Comparison of ENCODE assay signal across 15 cellular contexts in genomic region chr2:238905224-238905623, GRCh38. TPM values are rescaled to one million over a fixed set of nuclear protein-coding genes. Genes with fewer than 3 reads are reported as not detected.
DNase-seq lines count a peak whose midpoint lies in the region; ATAC-seq and TF ChIP-seq lines count a peak whose summit lies in the region.
"Had no signal": no experiment of that assay in that cellular context is flagged by ENCODE, and none has a peak within 500 bp of the region (broad histone marks: within the 10 kb centered on the region; RNA-seq: fewer than 3 reads in every experiment).

No MANE protein-coding gene starts in this region.

- H3K14ac ChIP-seq in IMR-90 (replicated peaks; ENCODE audit: low read depth, low read length) = no peak overlapping the region

- peak in 2 of 3 donors; percentile 10 to 41 for DNase-seq in right cardiac atrium
- DNase-seq in Right ventricle myocardium superior = no peak
- no peak for DNase-seq in IMR-90
- DNase-seq in left kidney (ENCODE audit: low read depth, low spot score) = peak; percentile 56
- DNase-seq in vagina (ENCODE audit: extremely low spot score in 2 of 2) = no peak
- no peak for DNase-seq in RPMI8226
- no peak for DNase-seq in right lobe of liver
- no peak for DNase-seq in EL
- DNase-seq: ACHN; CD4-positive, alpha-beta memory T cell; DMS79; HCEC 1CT; HFFc6 had no signal

- peak overlapping the region; percentile 55 for H2AK9ac ChIP-seq in IMR-90 (replicated peaks; ENCODE audit: low read depth, low read length, poor library complexity)

- no peak overlapping the region for H2BK120ac ChIP-seq in IMR-90 (ENCODE audit: low read depth, low read length)

- in situ Hi-C loops in IMR-90 (cut with MboI; ENCODE audit: low sequenced_read_pairs) = no loop called here

- H3K23ac ChIP-seq in IMR-90 (ENCODE audit: low read depth, low read length) = no peak overlapping the region

- H3K56ac ChIP-seq in IMR-90 (ENCODE audit: extremely low read depth, insufficient read depth, low read length) = no peak overlapping the region

- no peaks in the 10 kb centered on the region for H3K4me1 ChIP-seq in right cardiac atrium (ENCODE audit: control insufficient read depth, insufficient read depth, low read length)
- peaks cover 12% of the 10 kb centered on the region for H3K4me1 ChIP-seq in IMR-90 (ENCODE audit: control insufficient read depth, insufficient read depth, low read length)
- peaks cover 43% of the 10 kb centered on the region for H3K4me1 ChIP-seq in vagina
- H3K4me1 ChIP-seq in right lobe of liver = no peaks in the 10 kb centered on the region

- peaks cover 47 to 68% of the 10 kb centered on the region in 2 experiments for H3K79me1 ChIP-seq in IMR-90 (ENCODE audit: low read depth in 1 of 2, low read length in 2 of 2)

- H3K4me3 ChIP-seq in right cardiac atrium (ENCODE audit: low read length) = no peak overlapping the region
- no peak overlapping the region for H3K4me3 ChIP-seq in IMR-90 (ENCODE audit: insufficient read depth, low read depth, low read length)
- H3K4me3 ChIP-seq in vagina = no peak overlapping the region
- no peak overlapping the region for H3K4me3 ChIP-seq in right lobe of liver

- CTCF ChIA-PET in IMR-90 (lab: Yijun Ruan, JAX) = no interaction called here

- no TSS peak for BruUV-seq in IMR-90 (replicated peaks; lab: Mats Ljungman, UMichigan)

- H2AK5ac ChIP-seq in IMR-90 (ENCODE audit: low read depth, low read length) = no peak overlapping the region

- H3K27me3 ChIP-seq in right cardiac atrium (ENCODE audit: control insufficient read depth, insufficient read depth) (no peaks in the 10 kb centered on the region), IMR-90 (ENCODE audit: control insufficient read depth, insufficient read depth, low read length) (no peaks in the 10 kb centered on the region), vagina (no peaks in the 10 kb centered on the region), right lobe of liver (no peaks in the 10 kb centered on the region)

- H2BK15ac ChIP-seq in IMR-90 (ENCODE audit: low read depth, low read length) = no peak overlapping the region

- TF ChIP-seq CTCF in IMR-90 (conservative IDR thresholded peaks at IDR 0.05; ENCODE audit: low read depth, low read length) = no peak
- no peak for TF ChIP-seq CTCF in vagina (IDR thresholded peaks at IDR 0.05)
- TF ChIP-seq CTCF in right lobe of liver (IDR thresholded peaks at IDR 0.05) = no peak

- no peak overlapping the region for H3K18ac ChIP-seq in IMR-90 (ENCODE audit: low read depth, low read length)

- H3K27ac ChIP-seq in right cardiac atrium (ENCODE audit: low read length) (no peak overlapping the region), IMR-90 (ENCODE audit: insufficient read depth, low read length) (no peak overlapping the region), vagina (peak overlapping the region; percentile 17), right lobe of liver (no peak overlapping the region)
- H3K27ac ChIP-seq: C4-2B, HL-60 had no signal

- no peak overlapping the region for H4K91ac ChIP-seq in IMR-90 (ENCODE audit: insufficient read depth, low read depth, low read length)

- no peak for TF ChIP-seq RAD21 in IMR-90 (IDR thresholded peaks at IDR 0.05; ENCODE audit: low read length)

- H4K5ac ChIP-seq in IMR-90 (ENCODE audit: low read depth, low read length) = no peak overlapping the region

- no peaks in the 10 kb centered on the region for H3K9me3 ChIP-seq in right cardiac atrium (ENCODE audit: control insufficient read depth, low read length)
- no peaks in the 10 kb centered on the region for H3K9me3 ChIP-seq in IMR-90 (ENCODE audit: control insufficient read depth, insufficient read depth, low read length)
- no peaks in the 10 kb centered on the region for H3K9me3 ChIP-seq in vagina
- H3K9me3 ChIP-seq in right lobe of liver = no peaks in the 10 kb centered on the region

- intact Hi-C loops in right cardiac atrium (cut with DNase I) = no loop called here
- intact Hi-C loops in Right ventricle myocardium superior (cut with DNase I) = no loop called here
- intact Hi-C loops in IMR-90 (cut with micrococcal nuclease) = no loop called here
- intact Hi-C loops in vagina (cut with DNase I) = no loop called here
- intact Hi-C loops in right lobe of liver (cut with DNase I) = no loop called here

- dilution Hi-C loops in IMR-90 (cut with HindIII; ENCODE audit: low sequenced_read_pairs, unreplicated experiment) = no loop called here

- no peak overlapping the region for H2BK20ac ChIP-seq in IMR-90 (ENCODE audit: low read depth, low read length)

- 74% methylated on average over 13 of the region's 13 CpGs for WGBS in right cardiac atrium
- WGBS in IMR-90 (ENCODE audit: extremely low coverage in 2 of 2, insufficient read length in 1 of 2), 2 experiments = 55% methylated on average over 4 of the region's 13 CpGs; no CpG with 5 or more reads in 1 of the 2 experiments
- WGBS in right lobe of liver (ENCODE audit: insufficient coverage, low coverage, low lambda C conversion rate, missing lambda C conversion rate) = 61% methylated on average over 2 of the region's 13 CpGs

- no peak overlapping the region for H3K4me2 ChIP-seq in IMR-90 (ENCODE audit: low read depth, low read length)

- no peak overlapping the region for H3K4ac ChIP-seq in IMR-90 (ENCODE audit: low read depth, low read length)

- no peak for TF ChIP-seq POLR2A in IMR-90 (IDR thresholded peaks at IDR 0.05; ENCODE audit: low read depth, low read length)
- no peak for TF ChIP-seq POLR2A in vagina (IDR thresholded peaks at IDR 0.05)
- TF ChIP-seq POLR2A in right lobe of liver (IDR thresholded peaks at IDR 0.05) = no peak

- POLR2A ChIA-PET in IMR-90 (lab: Charles Lee; ENCODE audit: unreplicated experiment) = no interaction called here

- H2AFZ ChIP-seq in IMR-90 (replicated peaks; ENCODE audit: low read length, poor library complexity) = no peak overlapping the region

- H3K9ac ChIP-seq in IMR-90 (ENCODE audit: low read depth, low read length) = no peak overlapping the region

- ATAC-seq in right cardiac atrium = no peak
- ATAC-seq in Right ventricle myocardium superior (ENCODE audit: poor library complexity) = no peak
- ATAC-seq in IMR-90 (ENCODE audit: low read depth) = no peak
- ATAC-seq in right lobe of liver = no peak

- peaks cover 60% of the 10 kb centered on the region for H3K9me1 ChIP-seq in IMR-90 (ENCODE audit: insufficient read depth, low read length)

- no peak overlapping the region for H2BK5ac ChIP-seq in IMR-90 (ENCODE audit: low read depth, low read length, poor library complexity, severe bottlenecking)

- H4K8ac ChIP-seq in IMR-90 (ENCODE audit: low read depth in 2 of 2, low read length in 2 of 2) = no peak overlapping the region

- H3K36me3 ChIP-seq in IMR-90 (ENCODE audit: control insufficient read depth, insufficient read depth, low read length) (peaks cover 7% of the 10 kb centered on the region), vagina (no peaks in the 10 kb centered on the region), right lobe of liver (no peaks in the 10 kb centered on the region)

- peaks cover 43% of the 10 kb centered on the region for H4K20me1 ChIP-seq in IMR-90 (ENCODE audit: insufficient read depth, low read length)

TF ChIP-seq in IMR-90, 13 proteins besides CTCF, POLR2A, EP300 and RAD21:
- no peak for TF ChIP-seq CHD1 (IDR thresholded peaks at IDR 0.05; ENCODE audit: low read depth, low read length)
- TF ChIP-seq MAZ (IDR thresholded peaks at IDR 0.05; ENCODE audit: borderline replicate concordance, low read depth, low read length) = no peak
- TF ChIP-seq BHLHE40 (IDR thresholded peaks at IDR 0.05; ENCODE audit: low read depth, low read length) = no peak
- TF ChIP-seq NFE2L2 (IDR thresholded peaks at IDR 0.05; ENCODE audit: low read depth, low read length) = no peak
- TF ChIP-seq, protein P1, sequence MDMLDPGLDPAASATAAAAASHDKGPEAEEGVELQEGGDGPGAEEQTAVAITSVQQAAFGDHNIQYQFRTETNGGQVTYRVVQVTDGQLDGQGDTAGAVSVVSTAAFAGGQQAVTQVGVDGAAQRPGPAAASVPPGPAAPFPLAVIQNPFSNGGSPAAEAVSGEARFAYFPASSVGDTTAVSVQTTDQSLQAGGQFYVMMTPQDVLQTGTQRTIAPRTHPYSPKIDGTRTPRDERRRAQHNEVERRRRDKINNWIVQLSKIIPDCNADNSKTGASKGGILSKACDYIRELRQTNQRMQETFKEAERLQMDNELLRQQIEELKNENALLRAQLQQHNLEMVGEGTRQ (IDR thresholded peaks at IDR 0.05; ENCODE audit: low read depth, low read length) = no peak
- no peak for TF ChIP-seq MXI1 (IDR thresholded peaks at IDR 0.05; ENCODE audit: borderline replicate concordance, low read depth, low read length)
- no peak for TF ChIP-seq ELK1 (IDR thresholded peaks at IDR 0.05; ENCODE audit: borderline replicate concordance, low read depth, low read length)
- no peak for TF ChIP-seq SMC3 (IDR thresholded peaks at IDR 0.05; ENCODE audit: low read depth, low read length)
- no peak for TF ChIP-seq RCOR1 (IDR thresholded peaks at IDR 0.05; ENCODE audit: insufficient replicate concordance, low read length)
- no peak for TF ChIP-seq RFX5 (IDR thresholded peaks at IDR 0.05; ENCODE audit: low read depth, low read length)

RNA-seq across cellular contexts. Expression of gene TWIST2, which starts 57.3 kb away (rescaled TPM):
- total RNA-seq in right cardiac atrium = 1 to 10 TPM; 3.1 to 5.5 (median 4.8) TPM
- polyA plus RNA-seq in right cardiac atrium = 6.3 TPM
- total RNA-seq in Right ventricle myocardium superior = 1.9 TPM
- total RNA-seq in IMR-90 (2012; rRNA removed) = 9.3 and 14.7 TPM in 2 replicates
- polyA plus RNA-seq in IMR-90 (2012; rRNA removed) = 33.6 and 40.0 TPM in 2 replicates
- polyA plus RNA-seq in IMR-90 (2012; cell fraction: cytosol; rRNA removed) = 27.9 and 76.1 TPM in 2 replicates
- polyA plus RNA-seq in IMR-90 (2012; cell fraction: nucleus; rRNA removed; ENCODE audit: low replicate concordance) = 18.9 and 35.7 TPM in 2 replicates
- total RNA-seq in vagina = 214 TPM
- under 1 TPM in 3 of 6 experiments, not detected in 3; 0.15 to 0.56 (median 0.18) TPM for total RNA-seq in right lobe of liver
- total RNA-seq: CD4-positive, alpha-beta memory T cell had no signal
- polyA plus RNA-seq: CD4-positive, alpha-beta memory T cell had no signal

Comparison
In these comparisons a context has a peak if more than half of its experiments do, and no peak if none do; other contexts are left out.
1. DNase-seq: peak in right cardiac atrium (2 of 3) and left kidney (single experiment); none in Right ventricle myocardium superior (single experiment), IMR-90 (single experiment), vagina (0 of 2), RPMI8226 (single experiment), right lobe of liver (0 of 3) and EL (single experiment).
2. RNA of gene TWIST2, which starts 57.3 kb away (total RNA-seq): 214 TPM in vagina (single experiment); 9.3 to 14.7 TPM in IMR-90, 3.1 to 5.5 TPM in right cardiac atrium, 1.9 TPM in Right ventricle myocardium superior (single experiment) and 0.15 to 0.56 TPM in right lobe of liver; every median in the first group is over 10 times any median in the second.